10 cellular contexts compared by ENCODE assay signal in genomic region chr9:131737426-131737825, GRCh38. TPM values are rescaled to one million over a fixed set of nuclear protein-coding genes. Genes with fewer than 3 reads are reported as not detected.
DNase-seq lines count a peak whose midpoint lies in the region; ATAC-seq, FAIRE-seq and TF ChIP-seq lines count a peak whose summit lies in the region.
"Had no signal": no experiment of that assay in that cellular context is flagged by ENCODE, and none has a peak within 500 bp of the region (broad histone marks: within the 10 kb centered on the region; RNA-seq: fewer than 3 reads in every experiment).

No MANE protein-coding gene starts in this region.

- FAIRE-seq in GM12878 (lab: Jason Lieb, UNC), result no peak

- peak overlapping the region; percentile 7 to 27 for H3K4me3 ChIP-seq in CD4-positive, alpha-beta memory T cell (ENCODE audit: low read length in 2 of 2)
- peak overlapping the region; percentile 70 for H3K4me3 ChIP-seq in GM12878

- peaks cover 73% of the 10 kb centered on the region for H3K79me2 ChIP-seq in GM12878 (ENCODE audit: control insufficient read depth, insufficient read depth, low read length)

- SMC1A ChIA-PET in GM12878 (lab: Charles Lee; ENCODE audit: uncharacterized antibody, unreplicated experiment), result interaction anchor here (0.9 to 21.2 kb wide), 9 partner anchors 11 to 153 kb away, joined by 3 to 535 read pairs (median 21); no protein-coding TSS in a partner anchor

- H4K20me1 ChIP-seq in GM12878 (ENCODE audit: control insufficient read depth, insufficient read depth), result no peaks in the 10 kb centered on the region

- CTCF ChIA-PET in CD4-positive, alpha-beta memory T cell (lab: Charles Lee; ENCODE audit: partially characterized antibody), result interaction anchor here (1.0 to 13.4 kb wide), 5 partner anchors 9 to 146 kb away, joined by 4 to 186 read pairs (median 7); no protein-coding TSS in a partner anchor
- CTCF ChIA-PET in GM12878 (lab: Yijun Ruan, JAX), result interaction anchor here (0.8 to 17.1 kb wide), 14 partner anchors 10 to 146 kb away, joined by 3 to 197 read pairs (median 5); no protein-coding TSS in a partner anchor

- intact Hi-C loops in CD4-positive, alpha-beta memory T cell (cut with micrococcal nuclease), result loop anchor here (10.0 kb wide), 1 partner anchor 483 kb away; no protein-coding TSS in a partner anchor
- intact Hi-C loops in GM12878 (cut with micrococcal nuclease; ENCODE audit: unreplicated experiment) (loop anchor here (5.0 to 10.0 kb wide), 3 partner anchors 35 to 343 kb away; partner anchors contain the start of gene PRRC2B), natural killer cell (cut with micrococcal nuclease) (loop anchor here (5.0 to 10.0 kb wide), 3 partner anchors 235 to 1873 kb away; partner anchors contain the start of gene POMT1)

- no peaks in the 10 kb centered on the region for H3K27me3 Mint-ChIP-seq in CD4-positive, alpha-beta memory T cell
- H3K27me3 Mint-ChIP-seq in IgD-negative memory B cell (no peaks in the 10 kb centered on the region), natural killer cell (ENCODE audit: low read depth in 2 of 2) (no peaks in the 10 kb centered on the region)

- H3K4me2 ChIP-seq in GM12878 (ENCODE audit: control insufficient read depth, insufficient read depth), result peak overlapping the region; percentile 80

- no peaks in the 10 kb centered on the region for H3K27me3 ChIP-seq in CD4-positive, alpha-beta memory T cell (ENCODE audit: insufficient read depth, low read length)
- H3K27me3 ChIP-seq in GM12878 (replicated peaks in 1 of 2; ENCODE audit: control insufficient read depth in 2 of 2, insufficient read depth in 2 of 2, low read length in 1 of 2), result no peaks in the 10 kb centered on the region
- H3K27me3 ChIP-seq: ascending aorta had no signal

- BruUV-seq in GM12878 (replicated peaks; lab: Mats Ljungman, UMichigan), result no TSS peak

- TF ChIP-seq POLR2A in GM12878 (IDR thresholded peaks at IDR 0.05; ENCODE audit: low read depth, low read length), result no peak

- POLR2A ChIA-PET in CD4-positive, alpha-beta memory T cell (lab: Charles Lee; ENCODE audit: partially characterized antibody), result interaction anchor here (1.4 to 19.6 kb wide), 8 partner anchors 11 to 504 kb away, joined by 3 to 692 read pairs (median 6); partner anchors contain the start of gene POMT1
- POLR2A ChIA-PET in GM12878 (lab: Charles Lee), result interaction anchor here (0.8 to 17.4 kb wide), 15 partner anchors 10 to 364 kb away, joined by 3 to 291 read pairs (median 4); no protein-coding TSS in a partner anchor

- DNase-seq in CD4-positive, alpha-beta memory T cell, result no peak
- DNase-seq in GM12878 (ENCODE audit: low read depth, low spot score) (no peak), natural killer cell (no peak), AG08395 (ENCODE audit: low spot score) (no peak)
- DNase-seq: Karpas-422 had no signal

- peak overlapping the region; percentile 89 to 98 (median 96) for H3K27ac Mint-ChIP-seq in CD4-positive, alpha-beta memory T cell
- H3K27ac Mint-ChIP-seq in IgD-negative memory B cell (peak overlapping the region; percentile 94 to 99 (median 95)), natural killer cell (peak overlapping the region; percentile 92 to 95)

- no peak for TF ChIP-seq RAD21 in GM12878 (IDR thresholded peaks at IDR 0.05; ENCODE audit: insufficient read depth, low read depth, low read length)

- RAD21 ChIA-PET in GM12878 (lab: Charles Lee; ENCODE audit: unreplicated experiment), result interaction anchor here (0.7 to 17.7 kb wide), 16 partner anchors 9 to 364 kb away, joined by 3 to 408 read pairs (median 5); no protein-coding TSS in a partner anchor

- peaks cover 9 to 37% of the 10 kb centered on the region in 2 donors for H3K36me3 Mint-ChIP-seq in CD4-positive, alpha-beta memory T cell
- peaks cover 8% of the 10 kb centered on the region for H3K36me3 Mint-ChIP-seq in IgD-negative memory B cell
- no peaks in the 10 kb centered on the region for H3K36me3 Mint-ChIP-seq in natural killer cell

- H3K9me3 ChIP-seq in CD4-positive, alpha-beta memory T cell (ENCODE audit: control insufficient read depth in 1 of 2, low read length in 2 of 2), result no peaks in the 10 kb centered on the region
- no peaks in the 10 kb centered on the region for H3K9me3 ChIP-seq in GM12878 (replicated peaks; ENCODE audit: control insufficient read depth, insufficient read depth, low read length)
- H3K9me3 ChIP-seq: ascending aorta had no signal

- H3K4me1 Mint-ChIP-seq in CD4-positive, alpha-beta memory T cell, result peaks cover 46 to 68% (median 59%) of the 10 kb centered on the region in 4 donors
- H3K4me1 Mint-ChIP-seq in IgD-negative memory B cell (peaks cover 51 to 54% (median 53%) of the 10 kb centered on the region in 3 donors), natural killer cell (peaks cover 61 to 66% of the 10 kb centered on the region in 2 donors)

- H3K9me3 Mint-ChIP-seq in CD4-positive, alpha-beta memory T cell, result peaks cover 0 to 2% (median 0%) of the 10 kb centered on the region in 8 donors
- H3K9me3 Mint-ChIP-seq in IgD-negative memory B cell (no peaks in the 10 kb centered on the region), natural killer cell (no peaks in the 10 kb centered on the region)

- H3K4me1 ChIP-seq in CD4-positive, alpha-beta memory T cell (ENCODE audit: insufficient read depth, low read length), result peaks cover 68% of the 10 kb centered on the region
- H3K4me1 ChIP-seq in GM12878 (ENCODE audit: control insufficient read depth, insufficient read depth, low read length), result peaks cover 47% of the 10 kb centered on the region

- TF ChIP-seq CTCF in GM12878 (IDR thresholded peaks at IDR 0.05 in 2 of 3, conservative IDR thresholded peaks at IDR 0.05 in 1 of 3; ENCODE audit: control insufficient read depth in 2 of 3, extremely low read depth in 1 of 3, insufficient read depth in 1 of 3, low read depth in 3 of 3, low read length in 3 of 3), result no peak
- no peak for TF ChIP-seq CTCF in natural killer cell (IDR thresholded peaks at IDR 0.05)

- peak overlapping the region; percentile 84 for H3K27ac ChIP-seq in CD4-positive, alpha-beta memory T cell (ENCODE audit: low read depth, low read length)
- peak overlapping the region; percentile 99 for H3K27ac ChIP-seq in GM12878 (ENCODE audit: control insufficient read depth, insufficient read depth)

- H3K9ac ChIP-seq in GM12878 (ENCODE audit: control insufficient read depth, insufficient read depth, low read length), result peak overlapping the region; percentile 69

- H2AFZ ChIP-seq in GM12878 (ENCODE audit: control insufficient read depth, low read depth, low read length), result no peak overlapping the region

- peak overlapping the region; percentile 63 to 88 (median 83) for H3K4me3 Mint-ChIP-seq in CD4-positive, alpha-beta memory T cell
- H3K4me3 Mint-ChIP-seq in IgD-negative memory B cell (peak overlapping the region; percentile 71 to 93 (median 78)), natural killer cell (peak overlapping the region; percentile 75)

- no peaks in the 10 kb centered on the region for H3K36me3 ChIP-seq in CD4-positive, alpha-beta memory T cell (ENCODE audit: insufficient read depth, low read length)
- H3K36me3 ChIP-seq in GM12878 (ENCODE audit: control insufficient read depth in 2 of 2, insufficient read depth in 2 of 2, low read length in 1 of 2), result no peaks in the 10 kb centered on the region; a peak in 1 of 4 replicates
- H3K36me3 ChIP-seq: ascending aorta had no signal

- ATAC-seq in GM12878, result peak; percentile 8
- ATAC-seq in natural killer cell, result no peak
- no peak for ATAC-seq in HG03457 (IDR thresholded peaks at IDR 0.05; ENCODE audit: unreplicated experiment)
- ATAC-seq in HG03045 (IDR thresholded peaks at IDR 0.05; ENCODE audit: unreplicated experiment), result no peak
- no peak for ATAC-seq in GM18519 (IDR thresholded peaks at IDR 0.05; ENCODE audit: low FRiP score, unreplicated experiment)

- 2% methylated on average over 12 of the region's 12 CpGs for WGBS in GM12878 (ENCODE audit: insufficient coverage, insufficient replicate concordance, low lambda C conversion rate, missing lambda C conversion rate)

- in situ Hi-C loops in GM12878 (cut with MboI), result no loop called here

- TF ChIP-seq EP300 in GM12878 (IDR thresholded peaks at IDR 0.05; ENCODE audit: borderline replicate concordance in 1 of 2, control insufficient read depth in 1 of 2, low read depth in 2 of 2, low read length in 2 of 2), result no peak

TF ChIP-seq in GM12878, 131 proteins besides CTCF, POLR2A, EP300 and RAD21 (continues in another document):
- TF ChIP-seq STAT1 (conservative IDR thresholded peaks at IDR 0.05) (no peak), NBN (IDR thresholded peaks at IDR 0.05) (0 out of 2 replicates have a peak, but pooled peaks have one; percentile 11), IKZF1 (conservative IDR thresholded peaks at IDR 0.05) (peak; percentile 47)
- TF ChIP-seq, protein P1, sequence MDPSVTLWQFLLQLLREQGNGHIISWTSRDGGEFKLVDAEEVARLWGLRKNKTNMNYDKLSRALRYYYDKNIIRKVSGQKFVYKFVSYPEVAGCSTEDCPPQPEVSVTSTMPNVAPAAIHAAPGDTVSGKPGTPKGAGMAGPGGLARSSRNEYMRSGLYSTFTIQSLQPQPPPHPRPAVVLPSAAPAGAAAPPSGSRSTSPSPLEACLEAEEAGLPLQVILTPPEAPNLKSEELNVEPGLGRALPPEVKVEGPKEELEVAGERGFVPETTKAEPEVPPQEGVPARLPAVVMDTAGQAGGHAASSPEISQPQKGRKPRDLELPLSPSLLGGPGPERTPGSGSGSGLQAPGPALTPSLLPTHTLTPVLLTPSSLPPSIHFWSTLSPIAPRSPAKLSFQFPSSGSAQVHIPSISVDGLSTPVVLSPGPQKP (IDR thresholded peaks at IDR 0.05; ENCODE audit: low read depth, low read length), result no peak

RNA-seq across cellular contexts. Expression of gene RAPGEF1, which starts 2.5 kb away (rescaled TPM):
- total RNA-seq in CD4-positive, alpha-beta memory T cell, result 100 to 1,000 TPM; 129 to 149 TPM
- polyA plus RNA-seq in CD4-positive, alpha-beta memory T cell, result 10 to 100 TPM in 1 of 2 donors, 1 to 10 TPM in 1; 1.5 to 23.0 TPM
- 40.8 TPM for polyA plus RNA-seq in IgD-negative memory B cell
- 149 and 166 TPM in 2 replicates for total RNA-seq in GM12878 (2013; cell fraction: nucleolus; rRNA removed)
- 45.8 and 52.2 TPM in 2 replicates for total RNA-seq in GM12878 (2014; rRNA removed)
- 34.8 and 39.6 TPM in 2 replicates for total RNA-seq in GM12878 (2014; rRNA removed; fragmentation: Illumina TruSeq; extraction: Trizol)
- 113 and 115 TPM in 2 replicates for total RNA-seq in GM12878 (2021)
- 25.7 TPM for polyA plus RNA-seq in GM12878 (2011; ENCODE audit: low read depth)
- 42.9 and 63.9 TPM in 2 replicates for polyA plus RNA-seq in GM12878 (2011; rRNA removed)
- polyA plus RNA-seq in GM12878 (2011; cell fraction: cytosol; rRNA removed), result 54.2 and 61.6 TPM in 2 replicates
- 95.7 and 113 TPM in 2 replicates for polyA plus RNA-seq in GM12878 (2011; cell fraction: nucleus; rRNA removed)
- 56.2 and 57.9 TPM in 2 replicates for polyA plus RNA-seq in GM12878 (2012)
- 35.7 and 53.4 TPM in 2 replicates for polyA plus RNA-seq in GM12878 (2014; fragmentation: Illumina TruSeq; extraction: Trizol)
- under 1 TPM; 0.42 to 0.60 TPM for polyA plus RNA-seq in GM12878 (2014; fragmentation: Nextera tagmentation; extraction: Ambion mirVana)
- 73.7 and 83.1 TPM in 2 replicates for polyA plus RNA-seq in GM12878 (2014; rRNA removed)
- polyA plus RNA-seq in GM12878 (2016; fragmentation: Nextera tagmentation; extraction: Ambion mirVana), result 10 to 100 TPM; 10.7 to 12.2 TPM
- polyA minus RNA-seq in GM12878 (2011; rRNA and poly(A)+ RNA removed), result 44.3 and 62.2 TPM in 2 replicates
- polyA minus RNA-seq in GM12878 (2011; cell fraction: cytosol; rRNA and poly(A)+ RNA removed), result 22.3 and 26.7 TPM in 2 replicates
- 23.0 and 40.7 TPM in 2 replicates for polyA minus RNA-seq in GM12878 (2011; cell fraction: nucleus; rRNA and poly(A)+ RNA removed)
- 100 to 1,000 TPM; 210 to 224 (median 222) TPM for total RNA-seq in natural killer cell
